ENCODE assay signal across 22 cellular contexts in the genomic region with DNA sequence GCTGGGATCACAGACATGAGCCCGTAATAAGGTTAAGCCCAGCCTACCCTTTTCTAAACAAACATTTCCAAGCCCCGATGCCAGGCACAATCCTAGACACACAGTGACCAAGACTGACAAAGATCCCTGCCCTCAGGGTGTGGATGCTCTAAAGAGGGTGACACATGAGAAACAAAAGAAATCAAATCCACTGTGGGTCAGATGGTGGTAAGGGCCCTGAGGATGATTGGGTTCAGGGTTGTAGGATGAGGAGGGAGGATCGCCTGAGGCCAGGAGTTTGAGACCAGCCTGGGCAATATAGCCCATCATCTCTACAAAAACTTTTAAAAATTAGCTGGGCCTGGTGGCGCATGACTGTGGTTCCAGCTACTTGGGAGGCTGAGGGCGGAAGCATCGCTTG. TPM values are rescaled to one million over a fixed set of nuclear protein-coding genes. Genes with fewer than 3 reads are reported as not detected.
A peak's percentile ranks its signal among the peaks of the same experiment; 100 is the strongest.
DNase-seq lines count a peak whose midpoint lies in the region; ATAC-seq, FAIRE-seq and TF ChIP-seq lines count a peak whose summit lies in the region.
"Had no signal": no experiment of that assay in that cellular context is flagged by ENCODE, and none has a peak within 500 bp of the region (broad histone marks: within the 10 kb centered on the region; RNA-seq: fewer than 3 reads in every experiment).

No MANE protein-coding gene starts in this region.

- TF ChIP-seq RAD21 in HepG2 (CRISPR knock-in tag; IDR thresholded peaks at IDR 0.05): no peak

- 81% methylated on average over 6 of the region's 6 CpGs for WGBS in HepG2 (ENCODE audit: low lambda C conversion rate)
- 90% methylated on average over 5 of the region's 6 CpGs for WGBS in right lobe of liver (ENCODE audit: insufficient coverage, low coverage, low lambda C conversion rate, missing lambda C conversion rate)

- H3K4me3 ChIP-seq in HepG2 (replicated peaks in 1 of 3; ENCODE audit: insufficient read depth in 1 of 3, low read depth in 2 of 3, low read length in 3 of 3) (no peak overlapping the region), right lobe of liver (no peak overlapping the region)
- H3K4me3 ChIP-seq: BLaER1, GM12878 had no signal

- intact Hi-C loops in HepG2 (cut with micrococcal nuclease; ENCODE audit: unreplicated experiment) (no loop called here), right lobe of liver (cut with DNase I) (no loop called here)
- intact Hi-C loops in activated naive CD4-positive, alpha-beta T cell treated with anti-CD3 and anti-CD28 coated beads for 36 hours (cut with micrococcal nuclease): no loop called here

- H3K27ac ChIP-seq in HepG2 (ENCODE audit: extremely low read length, insufficient read depth, low read length) (no peak overlapping the region), right lobe of liver (no peak overlapping the region)
- H3K27ac ChIP-seq: BLaER1 had no signal

- TF ChIP-seq POLR2A in HepG2 (IDR thresholded peaks at IDR 0.05; ENCODE audit: insufficient read depth in 1 of 2, low read depth in 2 of 2, low read length in 2 of 2) (no peak), right lobe of liver (IDR thresholded peaks at IDR 0.05) (no peak)

- H4K20me1 ChIP-seq in HepG2 (ENCODE audit: insufficient read depth, low read length): peaks cover 18% of the 10 kb centered on the region

- no peak for TF ChIP-seq CTCF in HepG2 (CRISPR knock-in tag; IDR thresholded peaks at IDR 0.05)
- TF ChIP-seq CTCF in right lobe of liver (IDR thresholded peaks at IDR 0.05): no peak
- no peak for TF ChIP-seq CTCF in endothelial cell (IDR thresholded peaks at IDR 0.05; ENCODE audit: unreplicated experiment)
- no peak for TF ChIP-seq CTCF in neural crest cell (conservative IDR thresholded peaks at IDR 0.05)
- no peak for TF ChIP-seq CTCF in type B pancreatic cell (conservative IDR thresholded peaks at IDR 0.05)

- H3K9me3 ChIP-seq in HepG2 (ENCODE audit: low read length) (no peaks in the 10 kb centered on the region), right lobe of liver (no peaks in the 10 kb centered on the region)
- H3K9me3 ChIP-seq: BLaER1 had no signal

- H3K27ac Mint-ChIP-seq in endothelial cell (ENCODE audit: unreplicated experiment) (peak overlapping the region; percentile 64), neural crest cell (ENCODE audit: unreplicated experiment) (no peak overlapping the region), type B pancreatic cell (no peak overlapping the region)
- no peak overlapping the region for H3K27ac Mint-ChIP-seq in activated naive CD4-positive, alpha-beta T cell treated with anti-CD3 and anti-CD28 coated beads for 36 hours
- H3K27ac Mint-ChIP-seq: CD8-positive, alpha-beta T cell had no signal

- DNase-seq in HepG2 (ENCODE audit: low spot score) (no peak), right lobe of liver (no peak), endothelial cell (ENCODE audit: low spot score) (no peak), neural crest cell (ENCODE audit: low read depth, low spot score) (no peak), type B pancreatic cell (ENCODE audit: extremely low spot score, unreplicated experiment) (no peak), SHP77 treated with DMSO at 0.1 percent for 48 hours (lab: John Stamatoyannopoulos, UW) (no peak), NCI-H69 (lab: John Stamatoyannopoulos, UW) (no peak)
- no peak for DNase-seq in activated naive CD4-positive, alpha-beta T cell treated with anti-CD3 and anti-CD28 coated beads for 36 hours
- DNase-seq: 8988T; CD8-positive, alpha-beta T cell; COR-L47; DMS 273 treated with DMSO at 0.1 percent for 48 hours; DMS53; DND-41; EL; HCEC 1CT had no signal

- H3K4me3 Mint-ChIP-seq in endothelial cell (ENCODE audit: unreplicated experiment): no peak overlapping the region
- H3K4me3 Mint-ChIP-seq in neural crest cell: peak overlapping the region; percentile 68
- H3K4me3 Mint-ChIP-seq in type B pancreatic cell: peak overlapping the region; percentile 68
- H3K4me3 Mint-ChIP-seq in activated naive CD4-positive, alpha-beta T cell treated with anti-CD3 and anti-CD28 coated beads for 36 hours: no peak overlapping the region
- H3K4me3 Mint-ChIP-seq: CD14-positive monocyte; CD8-positive, alpha-beta T cell had no signal

- H3K4me2 ChIP-seq in HepG2 (ENCODE audit: low read depth, low read length): 0 out of 2 replicates have a peak overlapping the region, but pooled peaks have one; percentile 63
- H3K4me2 ChIP-seq: BLaER1 had no signal

- H3K27me3 ChIP-seq in HepG2 (ENCODE audit: control insufficient read depth in 1 of 2, insufficient read depth in 2 of 2, low read length in 2 of 2) (no peaks in the 10 kb centered on the region), right lobe of liver (no peaks in the 10 kb centered on the region)

- no peak overlapping the region for H2AFZ ChIP-seq in HepG2 (ENCODE audit: low read length)

- peaks cover 4% of the 10 kb centered on the region for H3K36me3 Mint-ChIP-seq in endothelial cell (ENCODE audit: low read depth, unreplicated experiment)
- H3K36me3 Mint-ChIP-seq in neural crest cell (ENCODE audit: low read depth): no peaks in the 10 kb centered on the region
- peaks cover 3% of the 10 kb centered on the region for H3K36me3 Mint-ChIP-seq in type B pancreatic cell
- H3K36me3 Mint-ChIP-seq in activated naive CD4-positive, alpha-beta T cell treated with anti-CD3 and anti-CD28 coated beads for 36 hours (ENCODE audit: low read depth): no peaks in the 10 kb centered on the region
- H3K36me3 Mint-ChIP-seq: CD14-positive monocyte; CD8-positive, alpha-beta T cell had no signal

- H3K4me1 Mint-ChIP-seq in endothelial cell (ENCODE audit: unreplicated experiment): no peaks in the 10 kb centered on the region
- peaks cover 24% of the 10 kb centered on the region for H3K4me1 Mint-ChIP-seq in neural crest cell
- peaks cover 8% of the 10 kb centered on the region for H3K4me1 Mint-ChIP-seq in type B pancreatic cell (ENCODE audit: unreplicated experiment)
- peaks cover 14% of the 10 kb centered on the region for H3K4me1 Mint-ChIP-seq in activated naive CD4-positive, alpha-beta T cell treated with anti-CD3 and anti-CD28 coated beads for 36 hours (ENCODE audit: low read depth)

- in situ Hi-C loops in HepG2 (cut with HindIII; ENCODE audit: extremely low pct_ligation_motif_present, low pct_unique_long_range_greater_than_20kb): no loop called here

- H3K36me3 ChIP-seq in HepG2 (replicated peaks in 1 of 2; ENCODE audit: control insufficient read depth in 1 of 2, insufficient read depth in 2 of 2, low read length in 2 of 2) (no peaks in the 10 kb centered on the region), right lobe of liver (no peaks in the 10 kb centered on the region)
- H3K36me3 ChIP-seq: BLaER1 had no signal

- peaks cover 45% of the 10 kb centered on the region for H3K4me1 ChIP-seq in HepG2 (ENCODE audit: insufficient read depth, low read length)
- peaks cover 0 to 4% (median 0%) of the 10 kb centered on the region in 4 donors for H3K4me1 ChIP-seq in right lobe of liver

- ATAC-seq in HepG2 (no peak), right lobe of liver (no peak)
- ATAC-seq: CD8-positive, alpha-beta T cell; GM12878 had no signal

- no peaks in the 10 kb centered on the region for H3K9me3 Mint-ChIP-seq in endothelial cell (ENCODE audit: unreplicated experiment)
- H3K9me3 Mint-ChIP-seq in neural crest cell: no peaks in the 10 kb centered on the region
- no peaks in the 10 kb centered on the region for H3K9me3 Mint-ChIP-seq in type B pancreatic cell
- no peaks in the 10 kb centered on the region for H3K9me3 Mint-ChIP-seq in activated naive CD4-positive, alpha-beta T cell treated with anti-CD3 and anti-CD28 coated beads for 36 hours

- no peak for TF ChIP-seq EP300 in HepG2 (IDR thresholded peaks at IDR 0.05; ENCODE audit: low read depth in 2 of 2, low read length in 2 of 2)
- TF ChIP-seq EP300 in HepG2 (CRISPR knock-in tag; IDR thresholded peaks at IDR 0.05; ENCODE audit: borderline replicate concordance): no peak

- no peak overlapping the region for H3K9ac ChIP-seq in HepG2 (ENCODE audit: insufficient read depth, low read depth, low read length)
- H3K9ac ChIP-seq: BLaER1 had no signal

- no peak for FAIRE-seq in HepG2 (lab: Jason Lieb, UNC)
- FAIRE-seq: GM12878, GM19239, H54, HTR-8/SVneo had no signal

- BruUV-seq in HepG2 (replicated peaks; lab: Mats Ljungman, UMichigan): no TSS peak

- POLR2A ChIA-PET in HepG2 (lab: Yijun Ruan, JAX): no interaction called here

- CTCF ChIA-PET in HepG2 (lab: Yijun Ruan, JAX; ENCODE audit: low intra/inter-chr PET ratio, low total read pairs): no interaction called here
- CTCF ChIA-PET in activated naive CD4-positive, alpha-beta T cell treated with anti-CD3 and anti-CD28 coated beads for 36 hours (lab: Charles Lee): no interaction called here

- peaks cover 6% of the 10 kb centered on the region for H3K79me2 ChIP-seq in HepG2 (ENCODE audit: insufficient read depth, low read length)

- H3K27me3 Mint-ChIP-seq in endothelial cell (ENCODE audit: unreplicated experiment) (peaks cover 10% of the 10 kb centered on the region), neural crest cell (ENCODE audit: low read depth) (no peaks in the 10 kb centered on the region), type B pancreatic cell (no peaks in the 10 kb centered on the region)
- peaks cover 16% of the 10 kb centered on the region for H3K27me3 Mint-ChIP-seq in activated naive CD4-positive, alpha-beta T cell treated with anti-CD3 and anti-CD28 coated beads for 36 hours (ENCODE audit: low read depth)

RNA-seq across cellular contexts. Expression of a gene that starts 44.6 kb away (rescaled TPM):
- total RNA-seq in HepG2 (2016; rRNA removed; fragmentation: Illumina TruSeq; extraction: Trizol) (21.3 and 32.7 TPM in 2 replicates), right lobe of liver (10 to 100 TPM in 5 of 6 experiments, 1 to 10 TPM in 1; 6.1 to 39.9 (median 22.1) TPM), endothelial cell (ENCODE audit: unreplicated experiment) (93.7 TPM), neural crest cell (333 and 357 TPM in 2 replicates), type B pancreatic cell (ENCODE audit: low replicate concordance) (73.3 and 234 TPM in 2 replicates)
- total RNA-seq in HepG2 (2016; cell fraction: cytosol; rRNA removed; fragmentation: Illumina TruSeq; extraction: Trizol; ENCODE audit: low read depth): 8.8 and 10.2 TPM in 2 replicates
- 17.7 and 32.1 TPM in 2 replicates for total RNA-seq in HepG2 (2016; cell fraction: insoluble cytoplasmic fraction; rRNA removed; fragmentation: Illumina TruSeq; extraction: Trizol)
- 21.8 and 23.0 TPM in 2 replicates for total RNA-seq in HepG2 (2016; cell fraction: membrane; rRNA removed; fragmentation: Illumina TruSeq; extraction: Trizol)
- 57.4 and 62.6 TPM in 2 replicates for total RNA-seq in HepG2 (2016; cell fraction: nucleus; rRNA removed; fragmentation: Illumina TruSeq; extraction: Trizol)
- 43.9 and 63.5 TPM in 2 replicates for polyA plus RNA-seq in HepG2 (2011; rRNA removed)
- 36.8 and 40.6 TPM in 2 replicates for polyA plus RNA-seq in HepG2 (2011; cell fraction: cytosol; rRNA removed)
- polyA plus RNA-seq in HepG2 (2011; cell fraction: nucleus; rRNA removed): 194 and 221 TPM in 2 replicates
- polyA plus RNA-seq in HepG2 (2012): 24.6 and 49.4 TPM in 2 replicates
- polyA plus RNA-seq in HepG2 (2016; cell fraction: cytosol; fragmentation: Illumina TruSeq; extraction: Trizol; ENCODE audit: low read depth): 4.6 and 4.7 TPM in 2 replicates
- polyA plus RNA-seq in HepG2 (2016; cell fraction: insoluble cytoplasmic fraction; fragmentation: Illumina TruSeq; extraction: Trizol; ENCODE audit: low read depth): 8.4 and 10.5 TPM in 2 replicates
- polyA plus RNA-seq in HepG2 (2016; cell fraction: membrane; fragmentation: Illumina TruSeq; extraction: Trizol; ENCODE audit: low read depth): 5.1 and 5.2 TPM in 2 replicates
- polyA plus RNA-seq in HepG2 (2016; cell fraction: nucleus; fragmentation: Illumina TruSeq; extraction: Trizol; ENCODE audit: insufficient read depth, low read depth): 68.7 and 77.5 TPM in 2 replicates
- polyA minus RNA-seq in HepG2 (2011; rRNA and poly(A)+ RNA removed; ENCODE audit: low replicate concordance): 65.7 and 175 TPM in 2 replicates
- polyA minus RNA-seq in HepG2 (2011; cell fraction: cytosol; rRNA and poly(A)+ RNA removed): 79.6 and 103 TPM in 2 replicates
- 55.6 and 71.9 TPM in 2 replicates for polyA minus RNA-seq in HepG2 (2011; cell fraction: nucleus; rRNA and poly(A)+ RNA removed)
- 1 to 10 TPM; 1.3 to 1.4 TPM for total RNA-seq in activated naive CD4-positive, alpha-beta T cell treated with anti-CD3 and anti-CD28 coated beads for 36 hours
- polyA plus RNA-seq: CD14-positive monocyte had no signal

Comparison
In these comparisons a context has a peak if more than half of its experiments do, and no peak if none do; other contexts are left out.
1. H3K4me3 Mint-ChIP-seq: peak in neural crest cell (single experiment) and type B pancreatic cell (single experiment); none in endothelial cell (single experiment) and activated naive CD4-positive, alpha-beta T cell treated with anti-CD3 and anti-CD28 coated beads for 36 hours (single experiment).